Comparison of ENCODE assay signal across 8 cellular contexts in the genomic region with DNA sequence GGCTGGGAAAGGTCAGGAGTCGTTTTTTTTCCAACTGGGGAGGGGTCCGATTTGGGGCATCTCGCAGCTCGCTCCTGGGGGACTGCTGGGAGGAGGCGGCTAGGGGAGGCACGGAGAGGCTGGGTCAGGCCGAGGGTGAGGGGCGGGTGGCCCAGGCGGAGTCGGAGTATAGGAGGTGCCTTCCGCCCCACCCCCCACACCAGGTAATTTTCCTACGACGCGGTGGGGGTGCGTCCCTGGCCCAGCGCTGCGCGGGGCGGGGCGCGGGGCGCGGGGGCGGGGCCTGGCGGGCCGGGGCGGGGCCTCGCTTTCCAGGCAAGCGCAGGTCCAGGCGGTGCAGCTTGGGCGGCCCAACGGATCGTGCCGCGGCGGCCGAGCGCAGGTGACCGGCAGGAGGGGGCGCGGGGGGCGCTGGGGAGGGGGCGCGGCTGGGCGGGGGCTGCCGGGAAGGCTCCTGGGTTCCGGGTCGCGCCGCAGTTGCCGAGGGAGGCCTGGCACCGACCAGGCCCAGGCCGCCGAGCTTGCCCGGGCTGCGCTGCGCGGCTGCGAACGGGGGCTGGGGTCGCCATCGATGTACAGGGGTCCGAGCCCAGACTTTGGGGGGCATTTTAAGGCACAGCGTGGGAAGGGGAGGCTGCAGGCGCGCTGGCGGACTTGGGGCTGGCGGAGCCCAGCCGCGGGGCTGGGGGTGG. TPM values are rescaled to one million over a fixed set of nuclear protein-coding genes. Genes with fewer than 3 reads are reported as not detected.
DNase-seq lines count a peak whose midpoint lies in the region; ATAC-seq and TF ChIP-seq lines count a peak whose summit lies in the region.

A gene with protein sequence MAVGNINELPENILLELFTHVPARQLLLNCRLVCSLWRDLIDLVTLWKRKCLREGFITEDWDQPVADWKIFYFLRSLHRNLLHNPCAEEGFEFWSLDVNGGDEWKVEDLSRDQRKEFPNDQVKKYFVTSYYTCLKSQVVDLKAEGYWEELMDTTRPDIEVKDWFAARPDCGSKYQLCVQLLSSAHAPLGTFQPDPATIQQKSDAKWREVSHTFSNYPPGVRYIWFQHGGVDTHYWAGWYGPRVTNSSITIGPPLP (plus strand): TSS at position 307 of the 692 bp plus-strand sequence. CDS start 959 bp downstream, outside the sequence.

- H3K4me3 Mint-ChIP-seq in CD4-positive, alpha-beta T cell: peak within 1 kb of the TSS; percentile 83
- H3K4me3 Mint-ChIP-seq in activated T-cell treated with anti-CD3 and anti-CD28 coated beads, Interleukin-2, amount 50 U/mL, for 24 hours: peak within 1 kb of the TSS; percentile 74
- H3K4me3 Mint-ChIP-seq in natural killer cell: peak within 1 kb of the TSS; percentile 76

- no peak for TF ChIP-seq EP300 in stomach (IDR thresholded peaks at IDR 0.05)

- H3K4me1 ChIP-seq in esophagus squamous epithelium (peaks cover 12 to 44% (median 13%) of the 10 kb centered on the region in 3 donors), stomach (peaks cover 33 to 44% (median 41%) of the 10 kb centered on the region in 4 donors)

- CTCF ChIA-PET in CD4-positive, alpha-beta T cell (lab: Charles Lee): interaction anchor here (0.5 to 2.7 kb wide), 4 partner anchors 10 to 71 kb away, joined by 3 to 14 read pairs (median 3); no protein-coding TSS in a partner anchor

- H3K27ac Mint-ChIP-seq in CD4-positive, alpha-beta T cell: no peak within 1 kb of the TSS
- peak within 1 kb of the TSS; percentile 37 for H3K27ac Mint-ChIP-seq in activated T-cell treated with anti-CD3 and anti-CD28 coated beads, Interleukin-2, amount 50 U/mL, for 24 hours
- H3K27ac Mint-ChIP-seq in natural killer cell: peak within 1 kb of the TSS in 1 of 2 donors; percentile 44

- no peaks in the 10 kb centered on the region for H3K27me3 Mint-ChIP-seq in CD4-positive, alpha-beta T cell
- peaks cover 3% of the 10 kb centered on the region for H3K27me3 Mint-ChIP-seq in activated T-cell treated with anti-CD3 and anti-CD28 coated beads, Interleukin-2, amount 50 U/mL, for 24 hours
- no peaks in the 10 kb centered on the region for H3K27me3 Mint-ChIP-seq in natural killer cell (ENCODE audit: low read depth in 2 of 2)

- peaks cover 27% of the 10 kb centered on the region for H3K36me3 Mint-ChIP-seq in CD4-positive, alpha-beta T cell (ENCODE audit: low read depth)
- H3K36me3 Mint-ChIP-seq in activated T-cell treated with anti-CD3 and anti-CD28 coated beads, Interleukin-2, amount 50 U/mL, for 24 hours (ENCODE audit: low read depth): peaks cover 32% of the 10 kb centered on the region
- H3K36me3 Mint-ChIP-seq in natural killer cell: no peaks in the 10 kb centered on the region

- H3K27ac ChIP-seq in CD4-positive, alpha-beta T cell (ENCODE audit: low read depth, low read length): no peak within 1 kb of the TSS
- peak within 1 kb of the TSS; percentile 78 to 80 (median 80) for H3K27ac ChIP-seq in esophagus squamous epithelium
- H3K27ac ChIP-seq in stomach: peak within 1 kb of the TSS; percentile 65 to 88 (median 82)

- POLR2A ChIA-PET in CD4-positive, alpha-beta T cell (lab: Charles Lee): interaction anchor here (0.8 to 4.6 kb wide), 10 partner anchors 9 to 642 kb away, joined by 3 to 47 read pairs (median 4); partner anchors contain the start of genes AGTRAP, FBXO6, MTOR and TARDBP

- TF ChIP-seq CTCF in CD4-positive, alpha-beta T cell (IDR thresholded peaks at IDR 0.05): no peak
- TF ChIP-seq CTCF in esophagus squamous epithelium (IDR thresholded peaks at IDR 0.05) (no peak), natural killer cell (IDR thresholded peaks at IDR 0.05) (no peak), stomach (IDR thresholded peaks at IDR 0.05) (no peak)

- WGBS in esophagus squamous epithelium, 2 donors: no CpG with 5 or more reads among the region's 70 CpGs
- WGBS in stomach, 5 donors: 0 to 3% (median 1%) methylated on average over 6 to 70 of the region's 70 CpGs

- H3K9me3 Mint-ChIP-seq in CD4-positive, alpha-beta T cell: no peaks in the 10 kb centered on the region
- H3K9me3 Mint-ChIP-seq in activated T-cell treated with anti-CD3 and anti-CD28 coated beads, Interleukin-2, amount 50 U/mL, for 24 hours: no peaks in the 10 kb centered on the region
- no peaks in the 10 kb centered on the region for H3K9me3 Mint-ChIP-seq in natural killer cell

- peaks cover 40% of the 10 kb centered on the region for H3K4me1 Mint-ChIP-seq in CD4-positive, alpha-beta T cell (ENCODE audit: low read depth)
- H3K4me1 Mint-ChIP-seq in activated T-cell treated with anti-CD3 and anti-CD28 coated beads, Interleukin-2, amount 50 U/mL, for 24 hours (ENCODE audit: low read depth): peaks cover 26% of the 10 kb centered on the region
- peaks cover 9 to 34% of the 10 kb centered on the region in 2 donors for H3K4me1 Mint-ChIP-seq in natural killer cell

- intact Hi-C loops in CD4-positive, alpha-beta T cell (cut with DNase I, micrococcal nuclease): loop anchor here in 1 of 2 experiments (1.0 to 5.0 kb wide), 4 partner anchors 27 to 381 kb away; partner anchors contain the start of genes CLCN6, MAD2L2, MTHFR and UBIAD1
- intact Hi-C loops in esophagus squamous epithelium (cut with DNase I): loop anchor here (5.0 kb wide), 1 partner anchor 68 kb away; no protein-coding TSS in a partner anchor
- intact Hi-C loops in natural killer cell (cut with micrococcal nuclease): loop anchor here (10.0 kb wide), 1 partner anchor 150 kb away; the partner anchor contains the start of genes CLCN6 and MTHFR
- intact Hi-C loops in stomach (cut with DNase I; ENCODE audit: low total_unique reads): no loop called here

- H3K4me3 ChIP-seq in esophagus squamous epithelium (peak within 1 kb of the TSS; percentile 53 to 85 (median 78)), stomach (peak within 1 kb of the TSS; percentile 74 to 86 (median 80))

- H3K27me3 ChIP-seq in CD4-positive, alpha-beta T cell (ENCODE audit: control insufficient read depth, insufficient read depth, low read length): no peaks in the 10 kb centered on the region
- H3K27me3 ChIP-seq in esophagus squamous epithelium: peaks cover 0 to 15% (median 0%) of the 10 kb centered on the region in 4 donors
- peaks cover 0 to 23% (median 6%) of the 10 kb centered on the region in 3 donors for H3K27me3 ChIP-seq in stomach

- no peaks in the 10 kb centered on the region for H3K9me3 ChIP-seq in CD4-positive, alpha-beta T cell (ENCODE audit: control insufficient read depth, low read length)
- no peaks in the 10 kb centered on the region for H3K9me3 ChIP-seq in esophagus squamous epithelium
- H3K9me3 ChIP-seq in stomach: no peaks in the 10 kb centered on the region

- H3K36me3 ChIP-seq in esophagus squamous epithelium: peaks cover 0 to 31% (median 7%) of the 10 kb centered on the region in 3 donors
- peaks cover 0 to 21% (median 17%) of the 10 kb centered on the region in 4 donors for H3K36me3 ChIP-seq in stomach

- DNase-seq in CD4-positive, alpha-beta T cell: peak; percentile 44 to 77 (median 63)
- DNase-seq in NCI-H2171 treated with DMSO at 0.1 percent for 48 hours (lab: John Stamatoyannopoulos, UW) (peak; percentile 37), esophagus squamous epithelium (lab: John Stamatoyannopoulos, UW) (no peak), natural killer cell (peak; percentile 53), stomach (peak; percentile 80)
- peak; percentile 81 for DNase-seq in activated T-cell treated with anti-CD3 and anti-CD28 coated beads, Interleukin-2, amount 50 U/mL, for 24 hours

- no peak for TF ChIP-seq POLR2A in esophagus squamous epithelium (IDR thresholded peaks at IDR 0.05)
- TF ChIP-seq POLR2A in stomach (IDR thresholded peaks at IDR 0.05): no peak

- peak; percentile 76 for ATAC-seq in CD4-positive, alpha-beta T cell (ENCODE audit: poor library complexity)
- ATAC-seq in GM21528 (IDR thresholded peaks at IDR 0.05; ENCODE audit: low FRiP score, unreplicated experiment) (peak; percentile 60), natural killer cell (peak; percentile 57 to 69 (median 65)), HG03139 (IDR thresholded peaks at IDR 0.05; ENCODE audit: unreplicated experiment) (no peak)

RNA-seq across cellular contexts. Expression of the gene that starts here (rescaled TPM):
- total RNA-seq in CD4-positive, alpha-beta T cell: 10 to 100 TPM; 44.9 to 48.4 TPM
- total RNA-seq in esophagus squamous epithelium: 10 to 100 TPM in 1 of 4 donors, 1 to 10 TPM in 3; 5.0 to 20.4 (median 7.0) TPM
- 10 to 100 TPM; 57.6 to 79.1 (median 69.8) TPM for total RNA-seq in natural killer cell
- 10 to 100 TPM in 2 of 5 donors, 1 to 10 TPM in 3; 3.6 to 54.8 (median 9.0) TPM for total RNA-seq in stomach
- polyA plus RNA-seq in stomach: 10 to 100 TPM in 2 of 3 donors, 1 to 10 TPM in 1; 7.6 to 22.7 (median 17.0) TPM
